In genomic region chr1:205354259-205354904, GRCh38 we compare ENCODE assay signal across 8 cellular contexts. TPM values are rescaled to one million over a fixed set of nuclear protein-coding genes. Genes with fewer than 3 reads are reported as not detected.
DNase-seq lines count a peak whose midpoint lies in the region; ATAC-seq and TF ChIP-seq lines count a peak whose summit lies in the region.

No MANE protein-coding gene starts in this region.

- ATAC-seq in GM18907 (IDR thresholded peaks at IDR 0.05; ENCODE audit: unreplicated experiment) (no peak), GM19351 (IDR thresholded peaks at IDR 0.05; ENCODE audit: unreplicated experiment) (no peak)

- in situ Hi-C loops in SK-MEL-5 (cut with HindIII; ENCODE audit: low pct_unique_long_range_greater_than_20kb, low sequenced_read_pairs), result loop anchor here (25.0 kb wide), 1 partner anchor 133 kb away; no protein-coding TSS in a partner anchor

- H3K27ac Mint-ChIP-seq in Calu3 (ENCODE audit: unreplicated experiment), result no peak overlapping the region

- no peaks in the 10 kb centered on the region for H3K9me3 Mint-ChIP-seq in Calu3 (ENCODE audit: low read depth, unreplicated experiment)

- peaks cover 25% of the 10 kb centered on the region for H3K4me1 Mint-ChIP-seq in Calu3 (ENCODE audit: low read depth, unreplicated experiment)

- TF ChIP-seq CTCF in Calu3 (IDR thresholded peaks at IDR 0.05; ENCODE audit: unreplicated experiment) (peak; percentile 88), LNCaP clone FGC (IDR thresholded peaks at IDR 0.05; ENCODE audit: control insufficient read depth, extremely low read depth, insufficient read depth) (peak; percentile 88)

- H3K4me3 ChIP-seq in LNCaP clone FGC (ENCODE audit: low read depth, low read length), result no peak overlapping the region

- intact Hi-C loops in Calu3 (cut with micrococcal nuclease; ENCODE audit: unreplicated experiment), result loop anchor here (1.0 kb wide), 2 partner anchors 131 to 170 kb away; no protein-coding TSS in a partner anchor

- CTCF ChIA-PET in Calu3 (lab: Charles Lee), result interaction anchor here (0.5 to 2.6 kb wide), 31 partner anchors 9 to 189 kb away, joined by 3 to 43 read pairs (median 5); partner anchors contain the start of gene NUAK2

- peak; percentile 74 for DNase-seq in Calu3
- DNase-seq in LNCaP clone FGC (ENCODE audit: low read depth), result peak; percentile 53
- DNase-seq in SK-MEL-5 (ENCODE audit: low read depth, low spot score), result peak; percentile 81
- peak; percentile 57 for DNase-seq in activated naive CD4-positive, alpha-beta T cell treated with Interleukin-2 at 50 U/mL for 16 hours
- DNase-seq in glomerular visceral epithelial cell (ENCODE audit: extremely low spot score), result peak; percentile 63
- DNase-seq in retina, result peak; percentile 71

- H3K36me3 Mint-ChIP-seq in Calu3 (ENCODE audit: insufficient read depth, unreplicated experiment), result peaks cover 5% of the 10 kb centered on the region

- no peak overlapping the region for H3K4me3 Mint-ChIP-seq in Calu3 (ENCODE audit: low read depth, unreplicated experiment)

- no TSS peak for BruUV-seq in Calu3 (replicated peaks; lab: Mats Ljungman, UMichigan)

- peaks cover 26% of the 10 kb centered on the region for H3K27me3 Mint-ChIP-seq in Calu3 (ENCODE audit: unreplicated experiment)

RNA-seq across cellular contexts. Expression of gene KLHDC8A, which starts 2.3 kb away (rescaled TPM):
- total RNA-seq in Calu3 (2022), result not detected in 2 replicates
- 0.37 and 0.85 TPM in 2 replicates for total RNA-seq in SK-MEL-5 (2014; rRNA removed; shearing (Covaris generic))
- polyA plus RNA-seq in SK-MEL-5 (2015; cell fraction: cytosol; rRNA removed), result 0.24 and 1.7 TPM in 2 replicates
- not detected in 2 replicates for polyA plus RNA-seq in SK-MEL-5 (2015; cell fraction: nucleus; rRNA removed)

RNA-seq across cellular contexts. Expression of gene NUAK2, which starts 32.8 kb away (rescaled TPM):
- total RNA-seq in Calu3 (2022), result 2.6 and 3.7 TPM in 2 replicates
- total RNA-seq in SK-MEL-5 (2014; rRNA removed; shearing (Covaris generic)), result 0.13 and 0.55 TPM in 2 replicates
- polyA plus RNA-seq in SK-MEL-5 (2015; cell fraction: cytosol; rRNA removed), result 0.61 and 1.1 TPM in 2 replicates
- 0.54 TPM in 1 of 2 replicates, not detected in the other for polyA plus RNA-seq in SK-MEL-5 (2015; cell fraction: nucleus; rRNA removed)
